Comparison of ENCODE assay signal across 20 cellular contexts in the genomic region with DNA sequence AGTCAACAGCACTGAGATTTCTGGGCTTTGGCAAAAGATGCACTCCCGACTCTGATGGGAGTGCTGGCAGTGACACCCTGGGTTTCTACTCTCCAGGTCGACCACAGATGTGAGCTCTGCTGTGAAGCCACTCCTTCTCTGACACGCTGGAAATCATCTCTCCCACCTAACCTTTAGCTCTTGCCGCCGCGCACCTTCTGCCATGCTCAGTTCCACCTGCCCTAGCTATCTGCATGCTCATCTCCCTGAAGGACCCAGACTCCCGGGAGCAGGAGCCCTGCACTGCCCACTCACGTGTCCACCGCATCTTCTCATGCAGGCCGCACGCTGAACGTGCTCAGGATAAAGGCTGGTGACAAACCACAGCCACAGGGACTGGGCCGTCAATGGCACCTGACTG.
A peak's percentile ranks its signal among the peaks of the same experiment; 100 is the strongest.
DNase-seq lines count a peak whose midpoint lies in the region; ATAC-seq and TF ChIP-seq lines count a peak whose summit lies in the region.
"Had no signal": no experiment of that assay in that cellular context is flagged by ENCODE, and none has a peak within 500 bp of the region (broad histone marks: within the 10 kb centered on the region; RNA-seq: fewer than 3 reads in every experiment).

No MANE protein-coding gene starts in this region.

- H3K27me3 ChIP-seq in lower lobe of right lung (ENCODE audit: low read depth), result no peaks in the 10 kb centered on the region
- H3K27me3 ChIP-seq: foreskin keratinocyte had no signal

- H3K4me3 ChIP-seq in lower lobe of right lung, result no peak overlapping the region
- H3K4me3 ChIP-seq: thoracic aorta had no signal

- H3K27ac ChIP-seq in lower lobe of right lung, result peak overlapping the region; percentile 79
- H3K27ac ChIP-seq: foreskin keratinocyte had no signal

- peak; percentile 41 for DNase-seq in cardiac septum (ENCODE audit: low spot score)
- no peak for DNase-seq in Right ventricle myocardium superior
- DNase-seq in lower lobe of right lung, result no peak
- peak; percentile 53 for DNase-seq in sciatic nerve (ENCODE audit: low spot score)
- no peak for DNase-seq in midbrain (lab: John Stamatoyannopoulos, UW)
- DNase-seq: activated CD4-positive, alpha-beta memory T cell treated with anti-CD3 and anti-CD28 coated beads for 36 hours; activated T-cell treated with anti-CD3 and anti-CD28 coated beads, Interleukin-2, amount 50 U/mL, for 48 hours; foreskin keratinocyte; GDM1; hippocampal formation; Karpas-422; NCI-H524 treated with DMSO at 0.1 percent for 48 hours; retina; SHP77 treated with DMSO at 0.1 percent for 48 hours; T-helper 2 cell had no signal

- no peak for TF ChIP-seq CTCF in lower lobe of right lung (IDR thresholded peaks at IDR 0.05)

- peaks cover 33% of the 10 kb centered on the region for H3K36me3 ChIP-seq in lower lobe of right lung

- peaks cover 48% of the 10 kb centered on the region for H3K4me1 ChIP-seq in lower lobe of right lung

- no peak for ATAC-seq in Right ventricle myocardium superior (ENCODE audit: poor library complexity)
- ATAC-seq in lower lobe of right lung, result no peak
- ATAC-seq in sciatic nerve, result no peak
- ATAC-seq in HG02610 (IDR thresholded peaks at IDR 0.05; ENCODE audit: unreplicated experiment), result no peak
- ATAC-seq in SK-N-SH treated with all-trans-retinoic acid at 6 μM for 48 hours, result no peak
- no peak for ATAC-seq in HG02870 (IDR thresholded peaks at IDR 0.05; ENCODE audit: unreplicated experiment)
- ATAC-seq: activated naive CD4-positive, alpha-beta T cell treated with anti-CD3 and anti-CD28 coated beads, Interleukin-2, amount 50 U/mL, for 72 hours; foreskin keratinocyte had no signal

- intact Hi-C loops in cardiac septum (cut with DNase I), result no loop called here
- intact Hi-C loops in Right ventricle myocardium superior (cut with DNase I), result loop anchor here (10.0 kb wide), 1 partner anchor 122 kb away; no protein-coding TSS in a partner anchor
- intact Hi-C loops in lower lobe of right lung (cut with DNase I), result no loop called here
- intact Hi-C loops in sciatic nerve (cut with DNase I), result no loop called here

- H3K9me3 ChIP-seq in lower lobe of right lung, result no peaks in the 10 kb centered on the region
- H3K9me3 ChIP-seq: thoracic aorta had no signal

TF ChIP-seq in SK-N-SH treated with all-trans-retinoic acid at 6 μM for 48 hours, 23 proteins besides CTCF, POLR2A, EP300 and RAD21:
- no peak for TF ChIP-seq ZFP3 (CRISPR knock-in tag; IDR thresholded peaks at IDR 0.05)
- TF ChIP-seq TCF4 (CRISPR knock-in tag; IDR thresholded peaks at IDR 0.05; ENCODE audit: borderline replicate concordance), result no peak
- no peak for TF ChIP-seq OSR1 (CRISPR knock-in tag; IDR thresholded peaks at IDR 0.05)
- TF ChIP-seq ZFP30 (CRISPR knock-in tag; IDR thresholded peaks at IDR 0.05), result no peak
- no peak for TF ChIP-seq ISL1 (CRISPR knock-in tag; IDR thresholded peaks at IDR 0.05)
- TF ChIP-seq ARNTL (CRISPR knock-in tag; IDR thresholded peaks at IDR 0.05; ENCODE audit: borderline replicate concordance, low read depth), result no peak
- no peak for TF ChIP-seq RARB (CRISPR knock-in tag; IDR thresholded peaks at IDR 0.05)
- no peak for TF ChIP-seq ZNF565 (CRISPR knock-in tag; conservative IDR thresholded peaks at IDR 0.05; ENCODE audit: low read depth)
- TF ChIP-seq TOX (CRISPR knock-in tag; IDR thresholded peaks at IDR 0.05; ENCODE audit: borderline replicate concordance), result no peak
- no peak for TF ChIP-seq CSDC2 (CRISPR knock-in tag; IDR thresholded peaks at IDR 0.05)
- TF ChIP-seq, protein P1, sequence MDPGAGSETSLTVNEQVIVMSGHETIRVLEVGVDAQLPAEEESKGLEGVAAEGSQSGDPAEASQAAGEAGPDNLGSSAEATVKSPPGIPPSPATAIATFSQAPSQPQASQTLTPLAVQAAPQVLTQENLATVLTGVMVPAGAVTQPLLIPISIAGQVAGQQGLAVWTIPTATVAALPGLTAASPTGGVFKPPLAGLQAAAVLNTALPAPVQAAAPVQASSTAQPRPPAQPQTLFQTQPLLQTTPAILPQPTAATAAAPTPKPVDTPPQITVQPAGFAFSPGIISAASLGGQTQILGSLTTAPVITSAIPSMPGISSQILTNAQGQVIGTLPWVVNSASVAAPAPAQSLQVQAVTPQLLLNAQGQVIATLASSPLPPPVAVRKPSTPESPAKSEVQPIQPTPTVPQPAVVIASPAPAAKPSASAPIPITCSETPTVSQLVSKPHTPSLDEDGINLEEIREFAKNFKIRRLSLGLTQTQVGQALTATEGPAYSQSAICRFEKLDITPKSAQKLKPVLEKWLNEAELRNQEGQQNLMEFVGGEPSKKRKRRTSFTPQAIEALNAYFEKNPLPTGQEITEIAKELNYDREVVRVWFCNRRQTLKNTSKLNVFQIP (CRISPR knock-in tag; IDR thresholded peaks at IDR 0.05; ENCODE audit: borderline replicate concordance, low read depth), result no peak
- no peak for TF ChIP-seq ZNF8 (CRISPR knock-in tag; IDR thresholded peaks at IDR 0.05)
- no peak for TF ChIP-seq PPARA (CRISPR knock-in tag; IDR thresholded peaks at IDR 0.05; ENCODE audit: borderline replicate concordance)

Comparison
In these comparisons a context has a peak if more than half of its experiments do, and no peak if none do; other contexts are left out.
1. DNase-seq: peak in cardiac septum (single experiment) and sciatic nerve (single experiment); none in Right ventricle myocardium superior (single experiment), lower lobe of right lung (single experiment) and midbrain (single experiment).